ENCODE assay signal across 10 cellular contexts in genomic region chr2:101754613-101755012, GRCh38. TPM values are rescaled to one million over a fixed set of nuclear protein-coding genes. Genes with fewer than 3 reads are reported as not detected.
A peak's percentile ranks its signal among the peaks of the same experiment; 100 is the strongest.
DNase-seq lines count a peak whose midpoint lies in the region; ATAC-seq, FAIRE-seq and TF ChIP-seq lines count a peak whose summit lies in the region.
"Had no signal": no experiment of that assay in that cellular context is flagged by ENCODE, and none has a peak within 500 bp of the region (broad histone marks: within the 10 kb centered on the region; RNA-seq: fewer than 3 reads in every experiment).

No MANE protein-coding gene starts in this region.

- H3K27me3 Mint-ChIP-seq in GM23338 (ENCODE audit: insufficient read depth, low read depth, poor library complexity) = peaks cover 2% of the 10 kb centered on the region
- no peaks in the 10 kb centered on the region for H3K27me3 Mint-ChIP-seq in astrocyte (ENCODE audit: low read depth, unreplicated experiment)
- H3K27me3 Mint-ChIP-seq: activated naive CD8-positive, alpha-beta T cell treated with anti-CD3 and anti-CD28 coated beads, Interleukin-2, amount 10 ng/mL, durations not matched to agents 7 days and 5 days; natural killer cell treated with Interleukin-12 subunit alpha and Interleukin-12 subunit beta and Interleukin-15 and Interleukin-18, amount 100 ng/mL, for 72 hours had no signal

- H3K4me3 Mint-ChIP-seq in GM23338 (no peak overlapping the region), astrocyte (ENCODE audit: unreplicated experiment) (no peak overlapping the region)
- H3K4me3 Mint-ChIP-seq: activated naive CD8-positive, alpha-beta T cell treated with anti-CD3 and anti-CD28 coated beads, Interleukin-2, amount 10 ng/mL, durations not matched to agents 7 days and 5 days had no signal

- H3K4me2 ChIP-seq in A549 = peak overlapping the region; percentile 56
- H3K4me2 ChIP-seq in GM23338 = peak overlapping the region; percentile 34
- no peak overlapping the region for H3K4me2 ChIP-seq in astrocyte (ENCODE audit: low read length)

- ATAC-seq in A549 (peak in 1 of 2 experiments; percentile 22; a peak in 2 of 6 replicates), GM23338 (no peak), HG02571 (IDR thresholded peaks at IDR 0.05; ENCODE audit: unreplicated experiment) (no peak), Right ventricle myocardium inferior (no peak)
- ATAC-seq: natural killer cell treated with Interleukin-12 subunit alpha and Interleukin-12 subunit beta and Interleukin-15 and Interleukin-18, amount 100 ng/mL, for 72 hours had no signal

- H3K4me1 ChIP-seq in A549 = peaks cover 65% of the 10 kb centered on the region
- H3K4me1 ChIP-seq in GM23338 (ENCODE audit: insufficient read depth) = peaks cover 52% of the 10 kb centered on the region
- peaks cover 59% of the 10 kb centered on the region for H3K4me1 ChIP-seq in astrocyte (ENCODE audit: insufficient read depth, low read length)
- H3K4me1 ChIP-seq in mesodermal cell (ENCODE audit: control insufficient read depth, insufficient read depth, low read length, poor library complexity, severe bottlenecking) = peaks cover 44% of the 10 kb centered on the region

- peak overlapping the region; percentile 6 for H3K27ac Mint-ChIP-seq in GM23338
- H3K27ac Mint-ChIP-seq in astrocyte (ENCODE audit: unreplicated experiment) = peak overlapping the region; percentile 21
- H3K27ac Mint-ChIP-seq: activated naive CD8-positive, alpha-beta T cell treated with anti-CD3 and anti-CD28 coated beads, Interleukin-2, amount 10 ng/mL, durations not matched to agents 7 days and 5 days; natural killer cell treated with Interleukin-12 subunit alpha and Interleukin-12 subunit beta and Interleukin-15 and Interleukin-18, amount 100 ng/mL, for 72 hours had no signal

- no peak for TF ChIP-seq EP300 in A549 (IDR thresholded peaks at IDR 0.05)

- H3K79me2 ChIP-seq in GM23338 (replicated peaks; ENCODE audit: insufficient read depth) (peaks cover 96% of the 10 kb centered on the region), astrocyte (ENCODE audit: insufficient read depth, low read length) (peaks cover 83% of the 10 kb centered on the region)

- CTCF ChIA-PET in A549 (lab: Yijun Ruan, JAX) = interaction anchor here (1.2 to 3.2 kb wide), 3 partner anchors 9 to 69 kb away, joined by 4 to 8 read pairs (median 5); no protein-coding TSS in a partner anchor

- H3F3A ChIP-seq in GM23338 (replicated peaks; ENCODE audit: low read depth) = no peaks in the 10 kb centered on the region

- H4K20me1 ChIP-seq in GM23338 (replicated peaks; ENCODE audit: insufficient read depth) = peaks cover 40% of the 10 kb centered on the region
- peaks cover 63% of the 10 kb centered on the region for H4K20me1 ChIP-seq in astrocyte (ENCODE audit: insufficient read depth, low read length)

- no peaks in the 10 kb centered on the region for H3K9me2 ChIP-seq in GM23338 (ENCODE audit: insufficient read depth)

- TF ChIP-seq CTCF in A549 (IDR thresholded peaks at IDR 0.05) = no peak
- no peak for TF ChIP-seq CTCF in GM23338 (conservative IDR thresholded peaks at IDR 0.05; ENCODE audit: low read depth in 2 of 2)
- TF ChIP-seq CTCF in astrocyte (IDR thresholded peaks at IDR 0.05; ENCODE audit: insufficient read depth, low read depth, low read length) = no peak

- H2AFZ ChIP-seq in GM23338 = no peak overlapping the region
- H2AFZ ChIP-seq in astrocyte (ENCODE audit: low read depth, low read length) = no peak overlapping the region

- H3K36me3 Mint-ChIP-seq in GM23338 (ENCODE audit: low read depth) (peaks cover 16% of the 10 kb centered on the region), astrocyte (ENCODE audit: low read depth, unreplicated experiment) (peaks cover 5% of the 10 kb centered on the region)
- H3K36me3 Mint-ChIP-seq: natural killer cell treated with Interleukin-12 subunit alpha and Interleukin-12 subunit beta and Interleukin-15 and Interleukin-18, amount 100 ng/mL, for 72 hours had no signal

- 45% methylated on average over 2 of the region's 2 CpGs for WGBS in A549 (ENCODE audit: missing lambda C conversion rate)
- WGBS in mesodermal cell (ENCODE audit: insufficient coverage in 2 of 2), 2 experiments = 81 to 100% methylated on average over 2 of the region's 2 CpGs

- H3K27ac ChIP-seq in A549 (peak overlapping the region; percentile 40 to 58; a peak in 5 of 6 replicates), GM23338 (ENCODE audit: low read depth) (peak overlapping the region; percentile 72), astrocyte (ENCODE audit: low read depth, low read length) (peak overlapping the region; percentile 42), mesodermal cell (ENCODE audit: low read depth, low read length, severe bottlenecking) (peak overlapping the region; percentile 73)

- FAIRE-seq in A549 (lab: Jason Lieb, UNC) (no peak), astrocyte (lab: Jason Lieb, UNC) (no peak)

- no peak for TF ChIP-seq RAD21 in A549 (conservative IDR thresholded peaks at IDR 0.05 in 1 of 2, IDR thresholded peaks at IDR 0.05 in 1 of 2)

- H3K36me3 ChIP-seq in GM23338 (ENCODE audit: insufficient read depth) (no peaks in the 10 kb centered on the region), astrocyte (ENCODE audit: insufficient read depth, low read length) (no peaks in the 10 kb centered on the region), mesodermal cell (ENCODE audit: control insufficient read depth, insufficient read depth, low read length) (peaks cover 27% of the 10 kb centered on the region)

- H3K4me1 Mint-ChIP-seq in GM23338 (peaks cover 56% of the 10 kb centered on the region), astrocyte (ENCODE audit: low read depth, unreplicated experiment) (peaks cover 72% of the 10 kb centered on the region)

- POLR2A ChIA-PET in A549 (lab: Yijun Ruan, JAX) = no interaction called here

- H3K27me3 ChIP-seq in GM23338 (ENCODE audit: insufficient read depth) (no peaks in the 10 kb centered on the region), astrocyte (ENCODE audit: insufficient read depth, low read length) (no peaks in the 10 kb centered on the region)

- no peak overlapping the region for H3K9ac ChIP-seq in astrocyte (ENCODE audit: low read length)

- intact Hi-C loops in Right ventricle myocardium inferior (cut with DNase I) = no loop called here

- H3K9me3 Mint-ChIP-seq in GM23338 = peaks cover 8% of the 10 kb centered on the region; the same call in 2 of the 3 replicates
- H3K9me3 Mint-ChIP-seq in astrocyte (ENCODE audit: unreplicated experiment) = no peaks in the 10 kb centered on the region
- H3K9me3 Mint-ChIP-seq: activated naive CD8-positive, alpha-beta T cell treated with anti-CD3 and anti-CD28 coated beads, Interleukin-2, amount 10 ng/mL, durations not matched to agents 7 days and 5 days; natural killer cell treated with Interleukin-12 subunit alpha and Interleukin-12 subunit beta and Interleukin-15 and Interleukin-18, amount 100 ng/mL, for 72 hours had no signal

- H3K9me3 ChIP-seq in A549 (no peaks in the 10 kb centered on the region), astrocyte (ENCODE audit: insufficient read depth, low read depth, low read length) (no peaks in the 10 kb centered on the region), mesodermal cell (ENCODE audit: control insufficient read depth, low read length) (peaks cover 5% of the 10 kb centered on the region)

- DNase-seq in A549 (ENCODE audit: low read depth in 1 of 2, low spot score in 1 of 2) (peak in 1 of 2 experiments; percentile 35), GM23338 (ENCODE audit: low spot score) (no peak), astrocyte (ENCODE audit: low read depth) (peak; percentile 76), T-helper 1 cell (no peak), hepatic stellate cell (ENCODE audit: low spot score) (no peak), Right ventricle myocardium inferior (ENCODE audit: missing footprints) (no peak)
- DNase-seq: activated naive CD8-positive, alpha-beta T cell treated with anti-CD3 and anti-CD28 coated beads, Interleukin-2, amount 10 ng/mL, durations not matched to agents 7 days and 5 days had no signal

- no peak for TF ChIP-seq POLR2A in A549 (IDR thresholded peaks at IDR 0.05; ENCODE audit: low read length)

- H3K4me3 ChIP-seq in A549 = no peak overlapping the region
- H3K4me3 ChIP-seq in GM23338 = no peak overlapping the region
- no peak overlapping the region for H3K4me3 ChIP-seq in astrocyte (ENCODE audit: insufficient read depth, low read depth, low read length)
- H3K4me3 ChIP-seq in mesodermal cell (ENCODE audit: extremely low read depth, insufficient read depth, low read length, poor library complexity, severe bottlenecking) = no peak overlapping the region

TF ChIP-seq in A549, 52 proteins besides CTCF, POLR2A, EP300 and RAD21 (continues in another document):
- no peak for TF ChIP-seq FOSL2 (IDR thresholded peaks at IDR 0.05)
- 0 out of 2 replicates have a peak, but pooled peaks have one; percentile 13 for TF ChIP-seq FOSL2 (CRISPR knock-in tag; IDR thresholded peaks at IDR 0.05)

RNA-seq across cellular contexts. Expression of gene MAP4K4, which starts 57.1 kb away (rescaled TPM):
- 82.2 and 91.4 TPM in 2 replicates for polyA plus RNA-seq in A549 (2011; rRNA removed)
- polyA plus RNA-seq in A549 (2012; cell fraction: cytosol; rRNA removed) = 34.1 and 37.0 TPM in 2 replicates
- polyA plus RNA-seq in A549 (2012; cell fraction: nucleus; rRNA removed) = 34.7 and 47.6 TPM in 2 replicates
- 60.8 to 69.6 TPM (median 61.9 TPM) in 3 replicates for polyA plus RNA-seq in A549 (2017; fragmentation: RNase III; extraction: RNeasy Plus Mini Kit Qiagen cat#74134 plus additional on column Dnase treatment)
- polyA minus RNA-seq in A549 (2011; rRNA and poly(A)+ RNA removed) = 122 and 124 TPM in 2 replicates
- 77.2 and 99.2 TPM in 2 replicates for total RNA-seq in GM23338 (2014; rRNA removed; shearing (Covaris generic))
- polyA plus RNA-seq in GM23338 (2016; fragmentation: Nextera tagmentation; extraction: Ambion mirVana) = 32.2 and 34.6 TPM in 2 replicates
- 204 and 231 TPM in 2 replicates for total RNA-seq in astrocyte
- 163 TPM for polyA plus RNA-seq in mesodermal cell (2013, experiment 1 of 2)
- 152 TPM for polyA plus RNA-seq in mesodermal cell (2013, experiment 2 of 2)
- total RNA-seq in Right ventricle myocardium inferior = 82.5 TPM
